In the genomic region with DNA sequence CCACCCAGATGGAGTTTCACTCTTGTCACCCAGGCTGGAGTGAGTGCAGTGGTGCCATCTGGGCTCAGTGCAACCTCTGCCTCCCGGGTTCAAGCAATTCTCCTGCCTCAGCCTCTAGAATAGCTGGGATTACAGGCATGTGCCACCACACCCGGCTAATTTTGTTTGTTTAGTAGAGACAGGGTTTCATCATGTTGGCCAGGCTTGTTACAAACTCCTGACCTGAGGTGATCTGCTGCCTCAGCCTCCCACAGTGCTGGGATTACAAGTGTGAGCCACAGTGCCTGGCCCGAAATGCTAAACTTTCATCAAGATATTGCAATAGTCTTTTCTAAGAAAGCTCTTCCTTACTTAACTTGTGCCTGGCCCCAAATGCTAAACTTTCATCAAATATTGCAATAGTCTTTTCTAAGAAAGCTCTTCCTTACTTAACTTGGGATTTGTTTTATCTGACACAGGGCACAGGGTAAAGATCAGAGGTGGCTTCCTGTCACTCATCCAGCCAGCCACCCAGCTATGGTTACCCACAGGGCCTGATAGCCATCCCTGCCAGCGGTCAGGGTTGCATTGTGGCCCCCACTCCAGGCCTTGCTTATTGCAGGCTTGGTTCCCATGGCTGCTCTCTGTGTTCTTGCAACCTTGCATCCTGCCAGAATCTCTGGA, we compare ENCODE assay signal across 25 cellular contexts.
"Had no signal": no experiment of that assay in that cellular context is flagged by ENCODE, and none has a peak within 500 bp of the region (broad histone marks: within the 10 kb centered on the region; RNA-seq: fewer than 3 reads in every experiment).

No MANE protein-coding gene starts in this region.

- H3K27me3 ChIP-seq: breast epithelium, MG63 had no signal

- H3K4me3 Mint-ChIP-seq: activated CD4-positive, alpha-beta memory T cell treated with anti-CD3 and anti-CD28 coated beads, Interleukin-2, amount 10 ng/mL, durations not matched to agents 7 days and 5 days; activated CD4-positive, alpha-beta T cell treated with anti-CD3 and anti-CD28 coated beads, Interleukin-2, amount 10 ng/mL, durations not matched to agents 7 days and 5 days; activated naive CD4-positive, alpha-beta T cell treated with anti-CD3 and anti-CD28 coated beads, Interleukin-2, amount 10 ng/mL, durations not matched to agents 7 days and 5 days; activated naive CD8-positive, alpha-beta T cell treated with anti-CD3 and anti-CD28 coated beads for 36 hours; activated T-cell treated with anti-CD3 and anti-CD28 coated beads, Interleukin-2, amount 50 U/mL, for 72 hours; T-cell had no signal

- H3K9me3 ChIP-seq: MG63 had no signal

- ATAC-seq: activated T-cell treated with anti-CD3 and anti-CD28 coated beads, Interleukin-2, amount 50 U/mL, for 72 hours; Right ventricle myocardium inferior; T-cell had no signal

- H3K27ac Mint-ChIP-seq: activated CD4-positive, alpha-beta memory T cell treated with anti-CD3 and anti-CD28 coated beads, Interleukin-2, amount 10 ng/mL, durations not matched to agents 7 days and 5 days; activated CD4-positive, alpha-beta T cell treated with anti-CD3 and anti-CD28 coated beads, Interleukin-2, amount 10 ng/mL, durations not matched to agents 7 days and 5 days; activated naive CD4-positive, alpha-beta T cell treated with anti-CD3 and anti-CD28 coated beads, Interleukin-2, amount 10 ng/mL, durations not matched to agents 7 days and 5 days; activated naive CD8-positive, alpha-beta T cell treated with anti-CD3 and anti-CD28 coated beads for 36 hours; activated T-cell treated with anti-CD3 and anti-CD28 coated beads, Interleukin-2, amount 50 U/mL, for 72 hours; activated T-helper 2 cell treated with anti-CD3 and anti-CD28 coated beads, Interferon-gamma antibody, Interleukin-2, Interleukin-4, amounts not matched to agents 10 μg/mL and 5 μg/mL and 100 μg/mL, durations not matched to agents 14 hours and 24 hours and 36 hours; T-cell had no signal

- H3K4me1 Mint-ChIP-seq: activated CD4-positive, alpha-beta memory T cell treated with anti-CD3 and anti-CD28 coated beads, Interleukin-2, amount 10 ng/mL, durations not matched to agents 7 days and 5 days; activated CD4-positive, alpha-beta T cell treated with anti-CD3 and anti-CD28 coated beads, Interleukin-2, amount 10 ng/mL, durations not matched to agents 7 days and 5 days; activated naive CD4-positive, alpha-beta T cell treated with anti-CD3 and anti-CD28 coated beads, Interleukin-2, amount 10 ng/mL, durations not matched to agents 7 days and 5 days; activated naive CD8-positive, alpha-beta T cell treated with anti-CD3 and anti-CD28 coated beads for 36 hours; T-cell had no signal

- FAIRE-seq: TTC549 had no signal

- H3K36me3 Mint-ChIP-seq: activated naive CD4-positive, alpha-beta T cell treated with anti-CD3 and anti-CD28 coated beads, Interleukin-2, amount 10 ng/mL, durations not matched to agents 7 days and 5 days; activated naive CD8-positive, alpha-beta T cell treated with anti-CD3 and anti-CD28 coated beads for 36 hours; T-cell had no signal

- H3K9me3 Mint-ChIP-seq: activated CD4-positive, alpha-beta memory T cell treated with anti-CD3 and anti-CD28 coated beads, Interleukin-2, amount 10 ng/mL, durations not matched to agents 7 days and 5 days; activated CD4-positive, alpha-beta T cell treated with anti-CD3 and anti-CD28 coated beads, Interleukin-2, amount 10 ng/mL, durations not matched to agents 7 days and 5 days; activated naive CD4-positive, alpha-beta T cell treated with anti-CD3 and anti-CD28 coated beads, Interleukin-2, amount 10 ng/mL, durations not matched to agents 7 days and 5 days; activated T-helper 2 cell treated with anti-CD3 and anti-CD28 coated beads, Interferon-gamma antibody, Interleukin-2, Interleukin-4, amounts not matched to agents 10 μg/mL and 5 μg/mL and 100 μg/mL, durations not matched to agents 14 hours and 24 hours and 36 hours; T-cell had no signal

- DNase-seq: activated CD4-positive, alpha-beta memory T cell treated with anti-CD3 and anti-CD28 coated beads, Interleukin-2, amount 10 ng/mL, durations not matched to agents 7 days and 5 days; activated CD4-positive, alpha-beta T cell treated with anti-CD3 and anti-CD28 coated beads, Interleukin-2, amount 10 ng/mL, durations not matched to agents 7 days and 5 days; activated CD4-positive, CD25-positive, alpha-beta regulatory T cell; activated gamma-delta T cell treated with Interleukin-2 at 50 U/mL for 16 hours; activated naive CD4-positive, alpha-beta T cell treated with anti-CD3 and anti-CD28 coated beads, Interleukin-2, amount 10 ng/mL, durations not matched to agents 7 days and 5 days; activated naive CD8-positive, alpha-beta T cell treated with anti-CD3 and anti-CD28 coated beads for 36 hours; activated T-cell treated with anti-CD3 and anti-CD28 coated beads, Interleukin-2, amount 50 U/mL, for 72 hours; aorta; caudate nucleus; IMR-90; KG1; MG63; NCI-H1105 treated with DMSO at 0.1 percent for 48 hours; NCI-H1436 treated with DMSO at 0.1 percent for 48 hours; NCI-H187; NCI-H2081; NCI-H524; T-cell; T-helper 2 cell; T1000 had no signal

- H3K27ac ChIP-seq: breast epithelium, SK-N-MC had no signal

- H3K4me1 ChIP-seq: breast epithelium had no signal

- H3K4me3 ChIP-seq: breast epithelium, MG63, SK-N-MC had no signal

- H3K36me3 ChIP-seq: breast epithelium, MG63 had no signal
